16 cellular contexts compared by ENCODE assay signal in the genomic region with DNA sequence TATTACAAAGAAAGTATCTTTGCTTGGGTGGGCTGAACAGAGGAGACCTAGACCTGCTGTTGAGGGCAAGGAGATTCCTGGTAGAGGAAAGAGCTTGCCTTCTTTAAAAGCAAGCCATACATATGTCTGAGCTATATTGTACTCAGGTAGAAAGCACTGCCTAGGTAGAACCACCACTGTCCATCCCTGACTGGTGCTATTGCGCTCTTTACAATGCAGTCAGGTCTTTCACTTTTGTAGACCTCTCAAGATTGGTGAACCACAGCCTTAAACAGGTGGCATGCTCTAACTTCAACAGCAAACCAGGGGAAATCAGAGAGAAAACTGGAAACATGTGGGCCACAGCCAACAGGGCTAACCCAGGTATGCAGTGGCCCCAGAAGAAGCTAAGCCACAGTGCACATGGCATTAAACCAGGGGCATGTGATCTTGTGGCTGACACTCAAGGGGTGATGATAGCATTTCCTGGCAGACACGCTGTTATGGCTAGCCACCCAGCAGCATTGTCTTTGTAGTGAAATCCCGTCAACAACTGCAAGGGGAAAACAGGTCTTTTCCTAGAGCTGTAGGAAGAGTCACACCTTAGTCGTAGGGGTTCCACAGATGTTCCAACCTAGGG.
DNase-seq lines count a peak whose midpoint lies in the region; ATAC-seq, FAIRE-seq and TF ChIP-seq lines count a peak whose summit lies in the region.
"Had no signal": no experiment of that assay in that cellular context is flagged by ENCODE, and none has a peak within 500 bp of the region (broad histone marks: within the 10 kb centered on the region; RNA-seq: fewer than 3 reads in every experiment).

No MANE protein-coding gene starts in this region.

- no peak overlapping the region for H3K4me3 Mint-ChIP-seq in CD4-positive, alpha-beta memory T cell
- H3K4me3 Mint-ChIP-seq: CD8-positive, alpha-beta T cell had no signal

- no peak overlapping the region for H3K4me3 ChIP-seq in BLaER1
- H3K4me3 ChIP-seq in bronchial epithelial cell (ENCODE audit: low read depth, low read length), result no peak overlapping the region
- no peak overlapping the region for H3K4me3 ChIP-seq in lung
- no peak overlapping the region for H3K4me3 ChIP-seq in CD4-positive, alpha-beta memory T cell (ENCODE audit: low read length in 2 of 2)
- H3K4me3 ChIP-seq: GM23248, PC-9 had no signal

- H3K4me1 ChIP-seq in BLaER1 (peaks cover 11% of the 10 kb centered on the region; the same call in 1 of the 2 replicates), lung (ENCODE audit: control insufficient read depth in 2 of 2, insufficient read depth in 2 of 2, low read length in 2 of 2) (peaks cover 0 to 8% of the 10 kb centered on the region in 2 donors)
- no peaks in the 10 kb centered on the region for H3K4me1 ChIP-seq in CD4-positive, alpha-beta memory T cell (ENCODE audit: insufficient read depth, low read length)
- H3K4me1 ChIP-seq: BE2C had no signal

- POLR2A ChIA-PET in CD4-positive, alpha-beta memory T cell (lab: Charles Lee; ENCODE audit: partially characterized antibody), result no interaction called here

- intact Hi-C loops in CD4-positive, alpha-beta memory T cell (cut with micrococcal nuclease), result no loop called here

- H3K9ac ChIP-seq in BLaER1, result no peak overlapping the region
- H3K9ac ChIP-seq: GM23248 had no signal

- 71 to 80% methylated on average over 4 of the region's 4 CpGs for WGBS in lung, 2 donors

- peak; percentile 5 for DNase-seq in activated CD4-positive, alpha-beta T cell treated with anti-CD3 and anti-CD28 coated beads for 48 hours
- DNase-seq in activated CD4-positive, alpha-beta T cell treated with anti-CD3 and anti-CD28 coated beads, Interleukin-2, amount 50 U/mL, for 1 hour, result no peak
- DNase-seq in bronchial epithelial cell (ENCODE audit: low read depth) (no peak), lung (ENCODE audit: low spot score) (no peak), OCI-M2 (lab: John Stamatoyannopoulos, UW; ENCODE audit: unreplicated experiment) (no peak), SW 1271 (lab: John Stamatoyannopoulos, UW) (no peak)
- DNase-seq in CD4-positive, alpha-beta memory T cell, result no peak
- DNase-seq: 8988T; BE2C; CD8-positive, alpha-beta T cell; GM23248; NCI-H187; NCI-H69; PC-9 had no signal

- H3K9me3 ChIP-seq in BLaER1 (no peaks in the 10 kb centered on the region), lung (ENCODE audit: control insufficient read depth in 2 of 2, insufficient read depth in 1 of 2, low read length in 1 of 2) (peaks cover 0 to 3% of the 10 kb centered on the region in 2 donors)
- H3K9me3 ChIP-seq in CD4-positive, alpha-beta memory T cell (ENCODE audit: control insufficient read depth in 1 of 2, low read length in 2 of 2), result no peaks in the 10 kb centered on the region
- H3K9me3 ChIP-seq: BE2C had no signal

- H3K9me3 Mint-ChIP-seq in CD4-positive, alpha-beta memory T cell, result peaks cover 0 to 2% (median 0%) of the 10 kb centered on the region in 8 donors
- H3K9me3 Mint-ChIP-seq: CD8-positive, alpha-beta T cell had no signal

- 0 out of 2 replicates have a peak overlapping the region, but pooled peaks have one; percentile 3 for H3K4me2 ChIP-seq in BLaER1
- H3K4me2 ChIP-seq: PC-9 had no signal

- no peaks in the 10 kb centered on the region for H3K4me1 Mint-ChIP-seq in CD4-positive, alpha-beta memory T cell

- no peaks in the 10 kb centered on the region for H4K20me1 ChIP-seq in BLaER1

- TF ChIP-seq CTCF in bronchial epithelial cell (IDR thresholded peaks at IDR 0.05; ENCODE audit: insufficient read depth, low read length, severe bottlenecking) (no peak), lung (IDR thresholded peaks at IDR 0.05; ENCODE audit: control extremely low read depth, extremely low read depth) (no peak)

- peak; percentile 64 for FAIRE-seq in bronchial epithelial cell (lab: Jason Lieb, UNC)

- H3K36me3 Mint-ChIP-seq in CD4-positive, alpha-beta memory T cell, result no peaks in the 10 kb centered on the region
- H3K36me3 Mint-ChIP-seq: CD8-positive, alpha-beta T cell had no signal

- H3K27ac ChIP-seq in BLaER1 (no peak overlapping the region), lung (ENCODE audit: low read depth in 1 of 2, low read length in 1 of 2) (no peak overlapping the region)
- H3K27ac ChIP-seq in CD4-positive, alpha-beta memory T cell (ENCODE audit: low read depth, low read length), result no peak overlapping the region
- H3K27ac ChIP-seq: GM23248, PC-9 had no signal

- no peaks in the 10 kb centered on the region for H3K27me3 ChIP-seq in BLaER1
- no peaks in the 10 kb centered on the region for H3K27me3 ChIP-seq in bronchial epithelial cell (ENCODE audit: control insufficient read depth, insufficient read depth, low read length)
- H3K27me3 ChIP-seq in lung (ENCODE audit: control insufficient read depth, insufficient read depth), result no peaks in the 10 kb centered on the region
- H3K27me3 ChIP-seq in CD4-positive, alpha-beta memory T cell (ENCODE audit: insufficient read depth, low read length), result no peaks in the 10 kb centered on the region
- H3K27me3 ChIP-seq: BE2C had no signal

- no peaks in the 10 kb centered on the region for H3K27me3 Mint-ChIP-seq in CD4-positive, alpha-beta memory T cell

- no peak overlapping the region for H3K27ac Mint-ChIP-seq in CD4-positive, alpha-beta memory T cell
- H3K27ac Mint-ChIP-seq: CD8-positive, alpha-beta T cell had no signal

- CTCF ChIA-PET in CD4-positive, alpha-beta memory T cell (lab: Charles Lee; ENCODE audit: partially characterized antibody), result interaction anchor here (1.4 kb wide), 1 partner anchor 8 kb away, joined by 4 read pairs; no protein-coding TSS in a partner anchor

- H3K36me3 ChIP-seq in BLaER1 (no peaks in the 10 kb centered on the region), bronchial epithelial cell (ENCODE audit: control insufficient read depth, insufficient read depth, low read length) (no peaks in the 10 kb centered on the region), lung (ENCODE audit: control insufficient read depth in 2 of 2, insufficient read depth in 2 of 2, low read length in 2 of 2) (no peaks in the 10 kb centered on the region)
- H3K36me3 ChIP-seq in CD4-positive, alpha-beta memory T cell (ENCODE audit: insufficient read depth, low read length), result no peaks in the 10 kb centered on the region
- H3K36me3 ChIP-seq: BE2C had no signal

- ATAC-seq in lung (ENCODE audit: insufficient read depth, low FRiP score), result peak; percentile 6
- ATAC-seq: CD8-positive, alpha-beta T cell; HCT116 had no signal
